In the genomic region with DNA sequence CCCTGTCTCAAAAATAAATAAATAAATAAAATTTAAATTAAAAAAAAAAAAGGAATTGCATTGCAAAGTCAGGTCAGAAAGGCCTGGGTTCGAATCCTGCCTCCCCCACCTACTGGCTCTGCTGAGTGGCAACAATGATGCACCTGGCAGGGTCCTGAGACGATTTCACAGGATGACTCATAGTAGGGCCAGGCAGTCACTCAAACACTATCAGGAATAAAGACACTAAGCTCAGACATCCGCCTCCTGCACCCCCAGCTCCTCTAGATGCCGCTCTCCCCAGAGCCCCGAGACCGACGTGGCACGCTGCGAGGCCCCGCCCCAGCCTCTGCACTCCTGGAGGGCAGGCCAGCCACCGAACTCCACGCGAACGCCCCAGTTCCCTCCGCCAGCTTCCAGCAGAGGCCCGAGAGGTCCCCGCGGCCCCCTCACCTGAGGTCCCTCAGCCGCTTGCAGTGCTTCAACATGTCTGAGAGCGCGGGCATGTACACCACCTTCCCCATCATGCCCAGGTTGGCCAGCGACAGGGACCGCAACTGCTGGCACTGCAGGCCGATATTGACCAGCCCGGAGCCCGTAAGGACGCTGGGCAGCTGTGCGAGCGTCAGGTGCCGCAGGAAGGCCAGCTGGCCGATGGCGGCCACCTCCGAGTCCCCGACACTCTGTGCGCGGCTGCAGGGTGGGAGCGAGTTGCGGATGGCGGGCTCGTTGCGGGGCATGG, we compare ENCODE assay signal across 13 cellular contexts. TPM values are rescaled to one million over a fixed set of nuclear protein-coding genes. Genes with fewer than 3 reads are reported as not detected.
DNase-seq lines count a peak whose midpoint lies in the region; ATAC-seq and TF ChIP-seq lines count a peak whose summit lies in the region.
"Had no signal": no experiment of that assay in that cellular context is flagged by ENCODE, and none has a peak within 500 bp of the region (broad histone marks: within the 10 kb centered on the region; RNA-seq: fewer than 3 reads in every experiment).

No MANE protein-coding gene starts in this region.

- H3K4me3 ChIP-seq in RWPE2 (ENCODE audit: severe bottlenecking), result no peak overlapping the region

- H3K36me3 ChIP-seq in RWPE2 (ENCODE audit: low read depth), result peaks cover 62% of the 10 kb centered on the region

- ATAC-seq in RWPE2 (ENCODE audit: low read depth), result peak; percentile 38; the same call in 2 of the 3 replicates

- DNase-seq in A172 (ENCODE audit: low spot score) (peak; percentile 97), HK-2 (ENCODE audit: unreplicated experiment) (peak; percentile 29), RWPE2 (ENCODE audit: low spot score) (no peak), islet precursor cell (peak; percentile 51), middle frontal gyrus (ENCODE audit: extremely low spot score, low spot score) (no peak), RPMI8226 (no peak)
- DNase-seq in stimulated activated naive CD4-positive, alpha-beta T cell treated with Interleukin-2 at 50 U/mL for 16 hours (lab: John Stamatoyannopoulos, UW), result no peak
- DNase-seq: CD4-positive, alpha-beta memory T cell; Kasumi-1; NCI-H1417; NCI-H1930; NCI-H2171 treated with DMSO at 0.1 percent for 48 hours; NCI-H510A treated with DMSO at 0.1 percent for 48 hours had no signal

- TF ChIP-seq CTCF in RWPE2 (IDR thresholded peaks at IDR 0.05; ENCODE audit: poor library complexity, severe bottlenecking), result no peak

- H3K9me3 ChIP-seq in RWPE2 (ENCODE audit: severe bottlenecking), result no peaks in the 10 kb centered on the region

- no peaks in the 10 kb centered on the region for H3K27me3 ChIP-seq in RWPE2 (ENCODE audit: insufficient read depth, poor library complexity, severe bottlenecking)

- H3K27ac ChIP-seq in RWPE2 (ENCODE audit: poor library complexity, severe bottlenecking), result no peak overlapping the region

- peaks cover 8% of the 10 kb centered on the region for H3K4me1 ChIP-seq in RWPE2 (ENCODE audit: insufficient read depth, poor library complexity, severe bottlenecking)

RNA-seq across cellular contexts. Expression of a gene that starts 13.4 kb away (rescaled TPM):
- 7.9 and 8.0 TPM in 2 replicates for total RNA-seq in A172 (2014; rRNA removed; shearing (Covaris generic))

RNA-seq across cellular contexts. Expression of a gene that starts 30.2 kb away (rescaled TPM):
- total RNA-seq in A172 (2014; rRNA removed; shearing (Covaris generic)), result 4,174 and 4,857 TPM in 2 replicates

Comparison
In these comparisons a context has a peak if more than half of its experiments do, and no peak if none do; other contexts are left out.
1. DNase-seq: peak in A172 (single experiment), HK-2 (single experiment) and islet precursor cell (single experiment); none in RWPE2 (single experiment), stimulated activated naive CD4-positive, alpha-beta T cell treated with Interleukin-2 at 50 U/mL for 16 hours (single experiment), middle frontal gyrus (single experiment) and RPMI8226 (single experiment).